In the genomic region with DNA sequence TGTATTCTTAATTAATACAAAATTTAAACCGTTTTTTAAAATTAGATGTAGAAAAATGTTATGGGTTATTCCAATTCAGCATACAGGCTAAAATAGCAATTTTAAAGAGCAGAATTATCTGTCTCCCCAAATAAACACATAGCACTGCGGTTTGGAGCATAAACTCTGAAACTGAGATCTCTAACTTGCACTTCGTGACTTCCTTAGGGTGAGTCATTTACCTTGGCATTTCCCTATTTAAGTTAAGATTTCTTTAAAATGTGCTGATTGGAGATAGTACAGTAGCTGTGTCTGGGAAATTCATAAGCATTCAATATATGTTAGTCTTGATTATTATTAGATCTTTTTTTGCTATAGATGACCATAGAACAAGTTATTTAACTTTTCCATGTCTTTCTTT, we compare ENCODE assay signal across 21 cellular contexts.
DNase-seq lines count a peak whose midpoint lies in the region; ATAC-seq and TF ChIP-seq lines count a peak whose summit lies in the region.
"Had no signal": no experiment of that assay in that cellular context is flagged by ENCODE, and none has a peak within 500 bp of the region (broad histone marks: within the 10 kb centered on the region; RNA-seq: fewer than 3 reads in every experiment).

No MANE protein-coding gene starts in this region.

- DNase-seq in ELR (ENCODE audit: low read depth): peak; percentile 57
- peak; percentile 4 for DNase-seq in RPMI8226
- peak; percentile 33 for DNase-seq in fibroblast of pulmonary artery (ENCODE audit: low read depth)
- DNase-seq: activated naive CD4-positive, alpha-beta T cell treated with Interleukin-2 at 50 U/mL for 16 hours; activated T-cell treated with anti-CD3 and anti-CD28 coated beads, Interleukin-2, amount 50 U/mL, for 24 hours; aorta; CD8-positive, alpha-beta T cell; effector CD4-positive, alpha-beta T cell; mesendoderm; NCI-H1105 treated with DMSO at 0.1 percent for 48 hours; NCI-H510A; right lobe of liver had no signal

- no peak for TF ChIP-seq CTCF in fibroblast of pulmonary artery (IDR thresholded peaks at IDR 0.05; ENCODE audit: low read length, missing control alignments)

- ATAC-seq in HG02588 (IDR thresholded peaks at IDR 0.05; ENCODE audit: unreplicated experiment): peak; percentile 58
- ATAC-seq in GM21786 (IDR thresholded peaks at IDR 0.05; ENCODE audit: unreplicated experiment): no peak
- ATAC-seq in GM19351 (IDR thresholded peaks at IDR 0.05; ENCODE audit: unreplicated experiment): no peak
- no peak for ATAC-seq in HG03457 (IDR thresholded peaks at IDR 0.05; ENCODE audit: unreplicated experiment)
- ATAC-seq: CD8-positive, alpha-beta T cell; esophagus mucosa; HepG2; natural killer cell treated with Interleukin-12 subunit alpha and Interleukin-12 subunit beta and Interleukin-15 and Interleukin-18, amount 100 ng/mL, for 72 hours; right lobe of liver; SK-N-SH treated with all-trans-retinoic acid at 6 μM for 48 hours had no signal

- no peak overlapping the region for H3K4me3 ChIP-seq in fibroblast of pulmonary artery (replicated peaks; ENCODE audit: low read depth, low read length)
- H3K4me3 ChIP-seq: right lobe of liver, thoracic aorta had no signal

Comparison
In these comparisons a context has a peak if more than half of its experiments do, and no peak if none do; other contexts are left out.
1. DNase-seq: peak in every context shown above with its lines; median percentile 57 in ELR; 33 in fibroblast of pulmonary artery; 4 in RPMI8226.